8 cellular contexts compared by ENCODE assay signal in genomic region chr2:135664623-135665068, GRCh38.
DNase-seq lines count a peak whose midpoint lies in the region; ATAC-seq, FAIRE-seq and TF ChIP-seq lines count a peak whose summit lies in the region.

No MANE protein-coding gene starts in this region.

- H3K27me3 ChIP-seq in GM06990 (replicated peaks; ENCODE audit: control insufficient read depth, insufficient read depth, low read length) (no peaks in the 10 kb centered on the region), bronchial epithelial cell (ENCODE audit: control insufficient read depth, insufficient read depth, low read length) (no peaks in the 10 kb centered on the region), tibial nerve (no peaks in the 10 kb centered on the region)

- no peak for TF ChIP-seq EP300 in tibial nerve (IDR thresholded peaks at IDR 0.05)

- peaks cover 0 to 8% (median 0%) of the 10 kb centered on the region in 4 donors for H3K4me1 ChIP-seq in tibial nerve

- no peak for FAIRE-seq in bronchial epithelial cell (lab: Jason Lieb, UNC)

- peak; percentile 92 for ATAC-seq in GM19438 (IDR thresholded peaks at IDR 0.05; ENCODE audit: low read depth, unreplicated experiment)
- ATAC-seq in HG03175 (IDR thresholded peaks at IDR 0.05; ENCODE audit: unreplicated experiment) = peak; percentile 88

- H3K36me3 ChIP-seq in GM06990 (ENCODE audit: control insufficient read depth, insufficient read depth, low read length) (no peaks in the 10 kb centered on the region; the same call in 1 of the 2 replicates), bronchial epithelial cell (ENCODE audit: control insufficient read depth, insufficient read depth, low read length) (no peaks in the 10 kb centered on the region), tibial nerve (peaks cover 0 to 9% (median 0%) of the 10 kb centered on the region in 3 donors)

- H3K9me3 ChIP-seq in tibial nerve = no peaks in the 10 kb centered on the region

- no peak overlapping the region for H3K4me3 ChIP-seq in GM06990 (replicated peaks; ENCODE audit: low read depth, low read length)
- no peak overlapping the region for H3K4me3 ChIP-seq in bronchial epithelial cell (ENCODE audit: low read depth, low read length)
- H3K4me3 ChIP-seq in tibial nerve = no peak overlapping the region

- peak; percentile 54 for DNase-seq in GM06990 (ENCODE audit: extremely low read depth, insufficient read length)
- DNase-seq in bronchial epithelial cell (ENCODE audit: low read depth) = peak; percentile 10
- no peak for DNase-seq in tibial nerve (ENCODE audit: low spot score in 2 of 2)
- no peak for DNase-seq in KBM-7
- DNase-seq in hippocampal formation (lab: John Stamatoyannopoulos, UW) = no peak
- no peak for DNase-seq in stimulated activated CD4-positive, alpha-beta T cell treated with anti-CD3 and anti-CD28 coated beads, Interleukin-2, amount 100 ng/mL, for 48 hours

- in situ Hi-C loops in KBM-7 (cut with MboI; ENCODE audit: low pct_unique_long_range_greater_than_20kb, low sequenced_read_pairs) = no loop called here

- no peak overlapping the region for H3K27ac ChIP-seq in tibial nerve

- no peak for TF ChIP-seq CTCF in GM06990 (IDR thresholded peaks at IDR 0.05; ENCODE audit: insufficient read depth, low read length, poor library complexity, severe bottlenecking)
- no peak for TF ChIP-seq CTCF in bronchial epithelial cell (IDR thresholded peaks at IDR 0.05; ENCODE audit: insufficient read depth, low read length, severe bottlenecking)
- TF ChIP-seq CTCF in tibial nerve (IDR thresholded peaks at IDR 0.05) = no peak

- no peak for TF ChIP-seq POLR2A in tibial nerve (IDR thresholded peaks at IDR 0.05)

Comparison
In these comparisons a context has a peak if more than half of its experiments do, and no peak if none do; other contexts are left out.
1. DNase-seq: peak in GM06990 (single experiment) and bronchial epithelial cell (single experiment); none in tibial nerve (0 of 2), KBM-7 (single experiment), hippocampal formation (0 of 2) and stimulated activated CD4-positive, alpha-beta T cell treated with anti-CD3 and anti-CD28 coated beads, Interleukin-2, amount 100 ng/mL, for 48 hours (0 of 2).